1 cellular context compared by ENCODE assay signal in genomic region chr13:51768378-51768921, GRCh38.
TF ChIP-seq lines count a peak whose summit lies in the region.

No MANE protein-coding gene starts in this region.

TF ChIP-seq in WTC11, 78 proteins besides CTCF, POLR2A, EP300 and RAD21 (continued from another document):
- TF ChIP-seq AR (CRISPR knock-in tag; IDR thresholded peaks at IDR 0.05) = no peak
- TF ChIP-seq PREB (CRISPR knock-in tag; IDR thresholded peaks at IDR 0.05; ENCODE audit: borderline replicate concordance) = no peak
- TF ChIP-seq HMGA2 (CRISPR knock-in tag; IDR thresholded peaks at IDR 0.05) = no peak
- no peak for TF ChIP-seq JUN (CRISPR knock-in tag; IDR thresholded peaks at IDR 0.05)
- no peak for TF ChIP-seq TP53 (CRISPR knock-in tag; IDR thresholded peaks at IDR 0.05)
- no peak for TF ChIP-seq FOXP4 (CRISPR knock-in tag; IDR thresholded peaks at IDR 0.05)
- no peak for TF ChIP-seq E2F4 (CRISPR knock-in tag; IDR thresholded peaks at IDR 0.05; ENCODE audit: borderline replicate concordance, low read depth)
